ENCODE assay signal across 38 cellular contexts in the genomic region with DNA sequence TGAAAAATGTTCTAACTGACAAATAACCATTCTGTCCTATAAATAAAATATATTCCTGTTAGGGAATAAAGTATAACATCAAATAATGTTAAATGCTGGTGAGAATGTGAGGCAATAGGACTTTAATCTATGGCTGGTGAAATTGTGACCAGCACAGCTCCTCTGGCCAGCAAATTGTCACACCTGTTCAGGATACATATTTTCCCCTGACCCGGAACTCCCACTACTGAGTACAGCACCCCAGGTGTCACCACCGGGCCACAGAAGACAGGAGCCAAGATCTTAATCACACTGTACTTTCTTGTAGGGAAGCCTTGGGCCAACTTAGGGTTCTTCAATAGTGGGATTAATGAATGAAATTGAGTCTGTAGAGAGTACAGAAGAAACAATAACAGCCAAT.
"Had no signal": no experiment of that assay in that cellular context is flagged by ENCODE, and none has a peak within 500 bp of the region (broad histone marks: within the 10 kb centered on the region; RNA-seq: fewer than 3 reads in every experiment).

No MANE protein-coding gene starts in this region.

- H3K9me3 Mint-ChIP-seq: activated naive CD4-positive, alpha-beta T cell treated with anti-CD3 and anti-CD28 coated beads, Interleukin-2, amount 50 U/mL, for 24 hours had no signal

- FAIRE-seq: astrocyte, bronchial epithelial cell had no signal

- H3K36me3 Mint-ChIP-seq: activated naive CD4-positive, alpha-beta T cell treated with anti-CD3 and anti-CD28 coated beads, Interleukin-2, amount 10 ng/mL, durations not matched to agents 7 days and 5 days; brain had no signal

- H3K4me1 ChIP-seq: adrenal gland, ascending aorta, breast epithelium had no signal

- H3K27ac ChIP-seq: adrenal gland, ascending aorta, brain microvascular endothelial cell, breast epithelium, cardiac muscle cell had no signal

- H3K36me3 ChIP-seq: adrenal gland, ascending aorta, brain microvascular endothelial cell, breast epithelium, cardiac muscle cell had no signal

- H3K4me1 Mint-ChIP-seq: activated naive CD4-positive, alpha-beta T cell treated with anti-CD3 and anti-CD28 coated beads, Interleukin-2, amount 10 ng/mL, durations not matched to agents 7 days and 5 days; activated naive CD4-positive, alpha-beta T cell treated with anti-CD3 and anti-CD28 coated beads, Interleukin-2, amount 50 U/mL, for 24 hours; activated naive CD8-positive, alpha-beta T cell treated with anti-CD3 and anti-CD28 coated beads for 36 hours; activated naive CD8-positive, alpha-beta T cell treated with anti-CD3 and anti-CD28 coated beads, Interleukin-2, amount 10 ng/mL, durations not matched to agents 7 days and 5 days; activated naive CD8-positive, alpha-beta T cell treated with anti-CD3 and anti-CD28 coated beads, Interleukin-2, amount 50 U/mL, for 24 hours; activated T-helper 17 cell treated with anti-CD3 and anti-CD28 coated beads, Interleukin-2, amount 50 U/mL, for 72 hours; brain had no signal

- H3K4me3 Mint-ChIP-seq: activated naive CD4-positive, alpha-beta T cell treated with anti-CD3 and anti-CD28 coated beads for 36 hours; activated naive CD4-positive, alpha-beta T cell treated with anti-CD3 and anti-CD28 coated beads, Interleukin-2, amount 10 ng/mL, durations not matched to agents 7 days and 5 days; activated naive CD4-positive, alpha-beta T cell treated with anti-CD3 and anti-CD28 coated beads, Interleukin-2, amount 50 U/mL, for 24 hours; activated naive CD8-positive, alpha-beta T cell; activated naive CD8-positive, alpha-beta T cell treated with anti-CD3 and anti-CD28 coated beads for 36 hours; activated naive CD8-positive, alpha-beta T cell treated with anti-CD3 and anti-CD28 coated beads, Interleukin-2, amount 10 ng/mL, durations not matched to agents 7 days and 5 days; activated naive CD8-positive, alpha-beta T cell treated with anti-CD3 and anti-CD28 coated beads, Interleukin-2, amount 50 U/mL, for 24 hours; activated T-cell treated with anti-CD3 and anti-CD28 coated beads, Interleukin-2, amount 50 U/mL, for 24 hours; activated T-cell treated with anti-CD3 and anti-CD28 coated beads, Interleukin-2, amount 50 U/mL, for 4 hours; activated T-cell treated with anti-CD3 and anti-CD28 coated beads, Interleukin-2, amount 50 U/mL, for 72 hours; activated T-helper 1 cell treated with anti-CD3 and anti-CD28 coated beads, Interleukin-12 subunit alpha, Interleukin-12 subunit beta, Interleukin-2, Interleukin-4 antibody, amounts not matched to agents 30 ng/mL and 10 ng/mL and 1 ng/mL, durations not matched to agents 14 hours and 24 hours and 36 hours; activated T-helper 17 cell treated with anti-CD3 and anti-CD28 coated beads, Interleukin-2, amount 50 U/mL, for 72 hours; brain had no signal

- H3K9me3 ChIP-seq: adrenal gland had no signal

- DNase-seq: activated effector memory CD4-positive, alpha-beta T cell treated with anti-CD3 and anti-CD28 coated beads, Interleukin-2, amount 50 U/mL, for 16 hours; activated effector memory CD4-positive, alpha-beta T cell treated with Interleukin-2 at 50 U/mL for 16 hours; activated gamma-delta T cell; activated gamma-delta T cell treated with Interleukin-2 at 50 U/mL for 16 hours; activated naive CD4-positive, alpha-beta T cell; activated naive CD4-positive, alpha-beta T cell treated with anti-CD3 and anti-CD28 coated beads for 36 hours; activated naive CD4-positive, alpha-beta T cell treated with anti-CD3 and anti-CD28 coated beads, Interleukin-2, amount 10 ng/mL, durations not matched to agents 7 days and 5 days; activated naive CD4-positive, alpha-beta T cell treated with anti-CD3 and anti-CD28 coated beads, Interleukin-2, amount 50 U/mL, for 16 hours; activated naive CD4-positive, alpha-beta T cell treated with Interleukin-2 at 50 U/mL for 16 hours; activated naive CD8-positive, alpha-beta T cell treated with anti-CD3 and anti-CD28 coated beads for 36 hours; activated naive CD8-positive, alpha-beta T cell treated with anti-CD3 and anti-CD28 coated beads, Interleukin-2, amount 10 ng/mL, durations not matched to agents 7 days and 5 days; activated naive CD8-positive, alpha-beta T cell treated with anti-CD3 and anti-CD28 coated beads, Interleukin-2, amount 50 U/mL, for 24 hours; activated T-cell treated with anti-CD3 and anti-CD28 coated beads, Interleukin-2, amount 50 U/mL, for 1 hour; activated T-cell treated with anti-CD3 and anti-CD28 coated beads, Interleukin-2, amount 50 U/mL, for 24 hours; activated T-cell treated with anti-CD3 and anti-CD28 coated beads, Interleukin-2, amount 50 U/mL, for 4 hours; activated T-cell treated with anti-CD3 and anti-CD28 coated beads, Interleukin-2, amount 50 U/mL, for 48 hours; activated T-cell treated with anti-CD3 and anti-CD28 coated beads, Interleukin-2, amount 50 U/mL, for 72 hours; adrenal gland; amniotic stem cell; amygdala; anterior cingulate cortex; aorta; brain microvascular endothelial cell; caudate nucleus; central memory CD4-positive, alpha-beta T cell; cerebellar nuclear complex had no signal

- H3K27ac Mint-ChIP-seq: activated naive CD4-positive, alpha-beta T cell treated with anti-CD3 and anti-CD28 coated beads for 36 hours; activated naive CD4-positive, alpha-beta T cell treated with anti-CD3 and anti-CD28 coated beads, Interleukin-2, amount 10 ng/mL, durations not matched to agents 7 days and 5 days; activated naive CD4-positive, alpha-beta T cell treated with anti-CD3 and anti-CD28 coated beads, Interleukin-2, amount 50 U/mL, for 24 hours; activated naive CD4-positive, alpha-beta T cell treated with anti-CD3 and anti-CD28 coated beads, Interleukin-2, amount 50 U/mL, for 72 hours; activated naive CD8-positive, alpha-beta T cell; activated naive CD8-positive, alpha-beta T cell treated with anti-CD3 and anti-CD28 coated beads for 36 hours; activated naive CD8-positive, alpha-beta T cell treated with anti-CD3 and anti-CD28 coated beads, Interleukin-2, amount 10 ng/mL, durations not matched to agents 7 days and 5 days; activated naive CD8-positive, alpha-beta T cell treated with anti-CD3 and anti-CD28 coated beads, Interleukin-2, amount 50 U/mL, for 24 hours; activated T-cell treated with anti-CD3 and anti-CD28 coated beads, Interleukin-2, amount 50 U/mL, for 24 hours; activated T-cell treated with anti-CD3 and anti-CD28 coated beads, Interleukin-2, amount 50 U/mL, for 72 hours; activated T-helper 1 cell treated with anti-CD3 and anti-CD28 coated beads, Interleukin-12 subunit alpha, Interleukin-12 subunit beta, Interleukin-2, Interleukin-4 antibody, amounts not matched to agents 30 ng/mL and 10 ng/mL and 1 ng/mL, durations not matched to agents 14 hours and 24 hours and 36 hours; activated T-helper 17 cell treated with anti-CD3 and anti-CD28 coated beads, Interleukin-2, amount 50 U/mL, for 72 hours; activated T-helper 2 cell treated with anti-CD3 and anti-CD28 coated beads, Interferon-gamma antibody, Interleukin-2, Interleukin-4, amounts not matched to agents 10 μg/mL and 5 μg/mL and 100 μg/mL, durations not matched to agents 14 hours and 24 hours and 36 hours; brain had no signal

- ATAC-seq: activated naive CD4-positive, alpha-beta T cell treated with anti-CD3 and anti-CD28 coated beads, Interleukin-2, amount 50 U/mL, for 72 hours; activated naive CD8-positive, alpha-beta T cell treated with anti-CD3 and anti-CD28 coated beads, Interleukin-2, amount 50 U/mL, for 24 hours; activated T-cell treated with anti-CD3 and anti-CD28 coated beads, Interleukin-2, amount 50 U/mL, for 4 hours; activated T-cell treated with anti-CD3 and anti-CD28 coated beads, Interleukin-2, amount 50 U/mL, for 72 hours; activated T-helper 17 cell treated with anti-CD3 and anti-CD28 coated beads, Interleukin-2, amount 50 U/mL, for 72 hours had no signal

- H3K4me3 ChIP-seq: adrenal gland, ascending aorta, breast epithelium, cardiac muscle cell had no signal

- H3K27me3 Mint-ChIP-seq: activated naive CD4-positive, alpha-beta T cell treated with anti-CD3 and anti-CD28 coated beads, Interleukin-2, amount 10 ng/mL, durations not matched to agents 7 days and 5 days; activated naive CD4-positive, alpha-beta T cell treated with anti-CD3 and anti-CD28 coated beads, Interleukin-2, amount 50 U/mL, for 24 hours; activated naive CD8-positive, alpha-beta T cell; activated naive CD8-positive, alpha-beta T cell treated with anti-CD3 and anti-CD28 coated beads for 36 hours; activated T-cell treated with anti-CD3 and anti-CD28 coated beads, Interleukin-2, amount 50 U/mL, for 24 hours; activated T-helper 17 cell treated with anti-CD3 and anti-CD28 coated beads, Interleukin-2, amount 50 U/mL, for 72 hours; brain had no signal

- H3K27me3 ChIP-seq: adrenal gland, ascending aorta, brain microvascular endothelial cell, breast epithelium, cardiac muscle cell had no signal
